ENCODE assay signal across 15 cellular contexts in genomic region chr5:130112246-130112645, GRCh38.
DNase-seq lines count a peak whose midpoint lies in the region; ATAC-seq and TF ChIP-seq lines count a peak whose summit lies in the region.
"Had no signal": no experiment of that assay in that cellular context is flagged by ENCODE, and none has a peak within 500 bp of the region (broad histone marks: within the 10 kb centered on the region; RNA-seq: fewer than 3 reads in every experiment).

No MANE protein-coding gene starts in this region.

- no peak for TF ChIP-seq CTCF in foreskin keratinocyte (conservative IDR thresholded peaks at IDR 0.05)

- H3K36me3 Mint-ChIP-seq in activated CD4-positive, alpha-beta T cell treated with anti-CD3 and anti-CD28 coated beads, Interleukin-2, amount 10 ng/mL, durations not matched to agents 7 days and 5 days (ENCODE audit: low read depth) = no peaks in the 10 kb centered on the region

- POLR2A ChIA-PET in activated CD4-positive, alpha-beta T cell treated with anti-CD3 and anti-CD28 coated beads, Interleukin-2, amount 10 ng/mL, durations not matched to agents 7 days and 5 days (lab: Charles Lee) = no interaction called here

- no peaks in the 10 kb centered on the region for H3K9me3 Mint-ChIP-seq in activated CD4-positive, alpha-beta T cell treated with anti-CD3 and anti-CD28 coated beads, Interleukin-2, amount 10 ng/mL, durations not matched to agents 7 days and 5 days
- H3K9me3 Mint-ChIP-seq: CD4-positive, alpha-beta T cell had no signal

- CTCF ChIA-PET in activated CD4-positive, alpha-beta T cell treated with anti-CD3 and anti-CD28 coated beads, Interleukin-2, amount 10 ng/mL, durations not matched to agents 7 days and 5 days (lab: Charles Lee) = no interaction called here

- H3K27me3 ChIP-seq in foreskin keratinocyte = no peaks in the 10 kb centered on the region
- H3K27me3 ChIP-seq: brain microvascular endothelial cell, right atrium auricular region had no signal

- H3K27ac ChIP-seq in foreskin keratinocyte = no peak overlapping the region
- H3K27ac ChIP-seq: brain microvascular endothelial cell, right atrium auricular region had no signal

- H3K27ac Mint-ChIP-seq in activated CD4-positive, alpha-beta T cell treated with anti-CD3 and anti-CD28 coated beads, Interleukin-2, amount 10 ng/mL, durations not matched to agents 7 days and 5 days = no peak overlapping the region
- H3K27ac Mint-ChIP-seq: CD4-positive, alpha-beta T cell had no signal

- H3K27me3 Mint-ChIP-seq in activated CD4-positive, alpha-beta T cell treated with anti-CD3 and anti-CD28 coated beads, Interleukin-2, amount 10 ng/mL, durations not matched to agents 7 days and 5 days = peaks cover 2% of the 10 kb centered on the region

- H3K4me1 ChIP-seq in foreskin keratinocyte = no peaks in the 10 kb centered on the region

- DNase-seq in NCI-H526 treated with DMSO at 0.1 percent for 48 hours (lab: John Stamatoyannopoulos, UW) (peak; percentile 6), foreskin keratinocyte (no peak), HCEC 1CT (no peak)
- DNase-seq in activated CD4-positive, alpha-beta T cell treated with anti-CD3 and anti-CD28 coated beads, Interleukin-2, amount 10 ng/mL, durations not matched to agents 7 days and 5 days = no peak
- no peak for DNase-seq in stimulated activated CD4-positive, alpha-beta T cell treated with anti-CD3 and anti-CD28 coated beads, Interleukin-2, amount 100 ng/mL, for 24 hours
- DNase-seq: activated CD4-positive, CD25-positive, alpha-beta regulatory T cell treated with anti-CD3 and anti-CD28 coated beads, Interleukin-2, amount 50 U/mL, for 72 hours; brain microvascular endothelial cell; CD4-positive, alpha-beta T cell; NCI-H1105; NK-92 treated with Interleukin-12 subunit alpha and Interleukin-12 subunit beta, amount 100 ng/mL, for 24 hours had no signal

- peak; percentile 74 for ATAC-seq in GM18868 (IDR thresholded peaks at IDR 0.05; ENCODE audit: unreplicated experiment)
- peak; percentile 89 for ATAC-seq in GM21528 (IDR thresholded peaks at IDR 0.05; ENCODE audit: low FRiP score, unreplicated experiment)
- ATAC-seq in HG03064 (IDR thresholded peaks at IDR 0.05; ENCODE audit: low read depth, unreplicated experiment) = peak; percentile 53
- ATAC-seq in foreskin keratinocyte = no peak
- ATAC-seq: SK-N-SH treated with all-trans-retinoic acid at 6 μM for 48 hours had no signal

- H3K4me1 Mint-ChIP-seq in activated CD4-positive, alpha-beta T cell treated with anti-CD3 and anti-CD28 coated beads, Interleukin-2, amount 10 ng/mL, durations not matched to agents 7 days and 5 days = no peaks in the 10 kb centered on the region

- H3K4me3 Mint-ChIP-seq in activated CD4-positive, alpha-beta T cell treated with anti-CD3 and anti-CD28 coated beads, Interleukin-2, amount 10 ng/mL, durations not matched to agents 7 days and 5 days = no peak overlapping the region
- H3K4me3 Mint-ChIP-seq: CD4-positive, alpha-beta T cell had no signal
